8 cellular contexts compared by ENCODE assay signal in genomic region chr5:157312492-157312891, GRCh38. TPM values are rescaled to one million over a fixed set of nuclear protein-coding genes. Genes with fewer than 3 reads are reported as not detected.
DNase-seq lines count a peak whose midpoint lies in the region; ATAC-seq and TF ChIP-seq lines count a peak whose summit lies in the region.

No MANE protein-coding gene starts in this region.

- 22 to 27% (median 23%) methylated on average over 6 of the region's 6 CpGs for WGBS in stomach, 5 donors

- H3K4me3 ChIP-seq in stomach: no peak overlapping the region

- ATAC-seq in GM18502 (IDR thresholded peaks at IDR 0.05; ENCODE audit: poor library complexity, unreplicated experiment) (peak; percentile 78), HG02885 (IDR thresholded peaks at IDR 0.05; ENCODE audit: poor library complexity, unreplicated experiment) (peak; percentile 95)

- no peak overlapping the region for H3K27ac ChIP-seq in stomach

- H3K36me3 ChIP-seq in stomach: peaks cover 3 to 29% (median 21%) of the 10 kb centered on the region in 4 donors

- no peak for TF ChIP-seq EP300 in stomach (IDR thresholded peaks at IDR 0.05)

- peaks cover 0 to 4% (median 0%) of the 10 kb centered on the region in 3 donors for H3K27me3 ChIP-seq in stomach

- no peaks in the 10 kb centered on the region for H3K4me1 ChIP-seq in stomach

- no peak for TF ChIP-seq POLR2A in stomach (IDR thresholded peaks at IDR 0.05)

- TF ChIP-seq CTCF in stomach (IDR thresholded peaks at IDR 0.05): peak in 5 of 7 experiments; percentile 22 to 54 (median 35)

- peak; percentile 82 for DNase-seq in AG08396 (ENCODE audit: low spot score)
- peak; percentile 48 for DNase-seq in NCI-H2227 (lab: John Stamatoyannopoulos, UW; ENCODE audit: unreplicated experiment)
- peak; percentile 62 for DNase-seq in activated CD4-positive, alpha-beta T cell treated with anti-CD3 and anti-CD28 coated beads, Interleukin-2, amount 50 U/mL, for 1 hour
- peak; percentile 44 for DNase-seq in effector CD8-positive, alpha-beta T cell (lab: John Stamatoyannopoulos, UW)
- DNase-seq in myocyte (ENCODE audit: low read depth): peak; percentile 32
- peak; percentile 43 for DNase-seq in stomach

- H3K9me3 ChIP-seq in stomach: no peaks in the 10 kb centered on the region

- intact Hi-C loops in stomach (cut with DNase I; ENCODE audit: low total_unique reads): loop anchor here (5.0 kb wide), 1 partner anchor 60 kb away; no protein-coding TSS in a partner anchor

RNA-seq across cellular contexts. Expression of gene CYFIP2, which starts 46.6 kb away (rescaled TPM):
- total RNA-seq in myocyte: 5.5 and 5.6 TPM in 2 replicates
- polyA plus RNA-seq in myocyte (2012): 8.8 TPM
- total RNA-seq in stomach: 100 to 1,000 TPM in 2 of 5 donors, 10 to 100 TPM in 3; 19.0 to 162 (median 32.2) TPM
- 10 to 100 TPM; 14.8 to 27.9 (median 19.1) TPM for polyA plus RNA-seq in stomach

Comparison
In these comparisons a context has a peak if more than half of its experiments do, and no peak if none do; other contexts are left out.
1. DNase-seq: peak in every context shown above with its lines; median percentile 82 in AG08396; 62 in activated CD4-positive, alpha-beta T cell treated with anti-CD3 and anti-CD28 coated beads, Interleukin-2, amount 50 U/mL, for 1 hour; 48 in NCI-H2227; 44 in effector CD8-positive, alpha-beta T cell; 43 in stomach; 32 in myocyte.